Comparison of ENCODE assay signal across 8 cellular contexts in genomic region chr5:7815757-7816534, GRCh38. TPM values are rescaled to one million over a fixed set of nuclear protein-coding genes. Genes with fewer than 3 reads are reported as not detected.
DNase-seq lines count a peak whose midpoint lies in the region; ATAC-seq, FAIRE-seq and TF ChIP-seq lines count a peak whose summit lies in the region.

No MANE protein-coding gene starts in this region.

- WGBS in small intestine, 3 donors: 22 to 24% (median 22%) methylated on average over 14 to 15 of the region's 15 CpGs

- TF ChIP-seq CTCF in GM10248 (IDR thresholded peaks at IDR 0.05; ENCODE audit: control extremely low read depth, extremely low read depth, low read depth, missing control alignments) (peak; percentile 92), astrocyte of the cerebellum (IDR thresholded peaks at IDR 0.05; ENCODE audit: low read depth, low read length, missing control alignments) (peak; percentile 89)

- no peaks in the 10 kb centered on the region for H3K27me3 ChIP-seq in HAP-1 (ENCODE audit: low read depth)
- H3K27me3 ChIP-seq in small intestine (ENCODE audit: control insufficient read depth in 2 of 2, insufficient read depth in 2 of 2, low read length in 2 of 2): no peaks in the 10 kb centered on the region

- FAIRE-seq in small intestine (lab: Jason Lieb, UNC): no peak

- in situ Hi-C loops in HAP-1 (cut with MboI; ENCODE audit: low sequenced_read_pairs): no loop called here
- in situ Hi-C loops in astrocyte of the cerebellum (cut with HindIII; ENCODE audit: low sequenced_read_pairs): no loop called here

- no peak for ATAC-seq in HG02840 (IDR thresholded peaks at IDR 0.05; ENCODE audit: low FRiP score, unreplicated experiment)

- H3K27ac ChIP-seq in small intestine (ENCODE audit: low read depth in 1 of 2, low read length in 1 of 2): no peak overlapping the region

- DNase-seq in GM10248 (ENCODE audit: extremely low spot score) (peak; percentile 79), HAP-1 (ENCODE audit: low spot score in 2 of 2) (peak; percentile 72 to 90), LoVo (ENCODE audit: low spot score) (peak; percentile 62), T-helper 2 cell (peak in 4 of 5 experiments; percentile 39 to 53 (median 47)), astrocyte of the cerebellum (ENCODE audit: low read depth) (peak; percentile 29), iPS DF 19.7 (ENCODE audit: low read depth, low spot score) (peak; percentile 84), small intestine (peak; percentile 58)

- no peak overlapping the region for H3K4me3 ChIP-seq in HAP-1
- no peak overlapping the region for H3K4me3 ChIP-seq in astrocyte of the cerebellum (ENCODE audit: low read depth, low read length)
- no peak overlapping the region for H3K4me3 ChIP-seq in small intestine (ENCODE audit: low read depth in 1 of 2, low read length in 2 of 2)

- no peaks in the 10 kb centered on the region for H3K9me3 ChIP-seq in HAP-1
- no peaks in the 10 kb centered on the region for H3K9me3 ChIP-seq in small intestine (ENCODE audit: control insufficient read depth, low read depth)

- POLR2A ChIA-PET in GM10248 (lab: Yijun Ruan, JAX): no interaction called here

- CTCF ChIA-PET in GM10248 (lab: Yijun Ruan, JAX): interaction anchor here (0.6 to 6.7 kb wide), 20 partner anchors 8 to 555 kb away, joined by 3 to 34 read pairs (median 4); no protein-coding TSS in a partner anchor

- H3K36me3 ChIP-seq in HAP-1 (replicated peaks) (no peaks in the 10 kb centered on the region), small intestine (ENCODE audit: control insufficient read depth in 2 of 2, insufficient read depth in 2 of 2, low read length in 2 of 2) (no peaks in the 10 kb centered on the region)

- H3K4me1 ChIP-seq in HAP-1: peaks cover 2% of the 10 kb centered on the region; the same call in 1 of the 2 replicates
- H3K4me1 ChIP-seq in small intestine (ENCODE audit: control insufficient read depth in 2 of 2, insufficient read depth in 1 of 2, low read depth in 1 of 2, low read length in 1 of 2): no peaks in the 10 kb centered on the region

RNA-seq across cellular contexts. Expression of gene CFAP90, which starts 35.0 kb away (rescaled TPM):
- under 1 TPM in 1 of 3 donors, not detected in 2; 0.16 TPM for polyA plus RNA-seq in small intestine

RNA-seq across cellular contexts. Expression of gene FASTKD3, which starts 52.9 kb away (rescaled TPM):
- 10 to 100 TPM; 11.7 to 28.9 (median 16.8) TPM for polyA plus RNA-seq in small intestine

RNA-seq across cellular contexts. Expression of gene MTRR, which starts 53.0 kb away (rescaled TPM):
- 10 to 100 TPM; 14.1 to 21.8 (median 16.3) TPM for polyA plus RNA-seq in small intestine

Comparison
In these comparisons a context has a peak if more than half of its experiments do, and no peak if none do; other contexts are left out.
1. DNase-seq: peak in every context shown above with its lines; median percentile 84 in iPS DF 19.7; 81 in HAP-1; 79 in GM10248; 62 in LoVo; 58 in small intestine; 47 in T-helper 2 cell; 29 in astrocyte of the cerebellum.